8 cellular contexts compared by ENCODE assay signal in the genomic region with DNA sequence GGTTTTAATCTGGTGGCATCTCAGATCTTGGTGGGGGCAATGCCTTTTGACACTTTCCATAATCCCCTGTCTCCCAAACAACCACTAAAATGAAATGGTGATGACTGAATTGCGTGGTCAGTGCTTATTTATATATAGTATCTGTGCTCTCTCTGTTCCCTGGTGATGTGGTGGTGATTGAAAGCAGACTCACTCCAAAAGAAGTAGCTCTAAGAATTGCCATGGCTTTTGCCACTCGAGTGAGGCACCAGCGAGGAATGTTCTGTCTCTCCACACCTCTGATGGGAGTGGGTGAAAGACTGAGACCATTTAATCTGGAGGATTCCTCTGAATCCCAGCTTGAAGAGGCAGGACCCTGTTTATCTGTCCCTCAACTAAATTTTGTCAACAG. TPM values are rescaled to one million over a fixed set of nuclear protein-coding genes. Genes with fewer than 3 reads are reported as not detected.
A peak's percentile ranks its signal among the peaks of the same experiment; 100 is the strongest.
DNase-seq lines count a peak whose midpoint lies in the region; ATAC-seq, FAIRE-seq and TF ChIP-seq lines count a peak whose summit lies in the region.

No MANE protein-coding gene starts in this region.

- no peaks in the 10 kb centered on the region for H3K9me3 Mint-ChIP-seq in osteocyte (ENCODE audit: unreplicated experiment)

- H3K36me3 Mint-ChIP-seq in osteocyte (ENCODE audit: unreplicated experiment), result peaks cover 3% of the 10 kb centered on the region

- CTCF ChIA-PET in RWPE1 (lab: Yijun Ruan, JAX), result interaction anchor here (0.5 to 3.3 kb wide), 3 partner anchors 11 to 417 kb away, joined by 3 to 18 read pairs (median 3); no protein-coding TSS in a partner anchor
- CTCF ChIA-PET in endothelial cell of umbilical vein (lab: Charles Lee), result interaction anchor here (0.6 to 16.9 kb wide), 21 partner anchors 9 to 526 kb away, joined by 3 to 268 read pairs (median 4); partner anchors contain the start of gene SMNDC1
- CTCF ChIA-PET in GM10248 (lab: Yijun Ruan, JAX), result interaction anchor here (1.1 to 4.3 kb wide), 4 partner anchors 49 to 194 kb away, joined by 3 to 37 read pairs (median 6); no protein-coding TSS in a partner anchor

- H3K4me1 ChIP-seq in endothelial cell of umbilical vein (ENCODE audit: control insufficient read depth, extremely low read depth, insufficient read depth, low read length), result peaks cover 77% of the 10 kb centered on the region

- H4K20me1 ChIP-seq in endothelial cell of umbilical vein (replicated peaks; ENCODE audit: control insufficient read depth, extremely low read depth, insufficient read depth, low read length), result no peaks in the 10 kb centered on the region

- in situ Hi-C loops in Caki2 (cut with HindIII; ENCODE audit: low pct_unique_long_range_greater_than_20kb, low sequenced_read_pairs), result no loop called here

- H3K4me3 ChIP-seq in endothelial cell of umbilical vein (replicated peaks in 1 of 3; ENCODE audit: insufficient read depth in 1 of 3, low read depth in 1 of 3, low read length in 3 of 3), result peak overlapping the region in 2 of 3 experiments; percentile 58 to 77

- peaks cover 76% of the 10 kb centered on the region for H3K4me1 Mint-ChIP-seq in osteocyte (ENCODE audit: unreplicated experiment)

- peak overlapping the region; percentile 91 for H3K4me2 ChIP-seq in endothelial cell of umbilical vein (ENCODE audit: insufficient read depth, low read length)

- dilution Hi-C loops in endothelial cell of umbilical vein (cut with MboI; ENCODE audit: extremely low pct_ligation_motif_present, low sequenced_read_pairs), result no loop called here

- FAIRE-seq in endothelial cell of umbilical vein (lab: Jason Lieb, UNC), result no peak

- H3K27me3 ChIP-seq in endothelial cell of umbilical vein (ENCODE audit: control insufficient read depth in 2 of 2, insufficient read depth in 2 of 2, low read length in 2 of 2), result no peaks in the 10 kb centered on the region

- ATAC-seq in GM18907 (IDR thresholded peaks at IDR 0.05; ENCODE audit: unreplicated experiment) (no peak), HG02610 (IDR thresholded peaks at IDR 0.05; ENCODE audit: unreplicated experiment) (no peak)

- peak overlapping the region; percentile 96 for H3K9ac ChIP-seq in endothelial cell of umbilical vein (replicated peaks; ENCODE audit: extremely low read depth, insufficient read depth, low read length)

- no peaks in the 10 kb centered on the region for H3K9me3 ChIP-seq in endothelial cell of umbilical vein (replicated peaks; ENCODE audit: control insufficient read depth, insufficient read depth, low read length)

- peak overlapping the region; percentile 89 for H3K4me3 Mint-ChIP-seq in osteocyte (ENCODE audit: unreplicated experiment)

- BruUV-seq in endothelial cell of umbilical vein (replicated peaks; lab: Mats Ljungman, UMichigan), result no TSS peak

- peak; percentile 48 for DNase-seq in Caki2 (ENCODE audit: low read depth)
- DNase-seq in RWPE1 (ENCODE audit: low spot score), result peak; percentile 79
- peak; percentile 51 for DNase-seq in endothelial cell of umbilical vein (ENCODE audit: low read depth, low spot score)
- no peak for DNase-seq in osteocyte (ENCODE audit: extremely low spot score, unreplicated experiment)
- no peak for DNase-seq in COR-L47 (lab: John Stamatoyannopoulos, UW)
- no peak for DNase-seq in GM10248 (ENCODE audit: extremely low spot score)

- no peaks in the 10 kb centered on the region for H3K9me1 ChIP-seq in endothelial cell of umbilical vein (replicated peaks; ENCODE audit: control insufficient read depth, extremely low read depth, insufficient read depth, low read length)

- TF ChIP-seq CTCF in RWPE1 (conservative IDR thresholded peaks at IDR 0.05; ENCODE audit: low read depth) (no peak), endothelial cell of umbilical vein (IDR thresholded peaks at IDR 0.05; ENCODE audit: extremely low read depth in 1 of 2, insufficient read depth in 1 of 2, low read depth in 1 of 2, low read length in 2 of 2) (no peak), osteocyte (IDR thresholded peaks at IDR 0.05) (no peak), GM10248 (IDR thresholded peaks at IDR 0.05; ENCODE audit: control extremely low read depth, extremely low read depth, low read depth, missing control alignments) (no peak)

- peaks cover 77% of the 10 kb centered on the region for H3K79me2 ChIP-seq in endothelial cell of umbilical vein (ENCODE audit: control insufficient read depth, insufficient read depth, low read length)

- peak overlapping the region; percentile 88 for H3K27ac Mint-ChIP-seq in osteocyte (ENCODE audit: unreplicated experiment)

- intact Hi-C loops in endothelial cell of umbilical vein (cut with micrococcal nuclease), result loop anchor here (5.0 kb wide), 1 partner anchor 417 kb away; the partner anchor contains the start of genes BBIP1 and SHOC2

- POLR2A ChIA-PET in RWPE1 (lab: Yijun Ruan, JAX; ENCODE audit: low non-redundant PET) (interaction anchor here (2.1 kb wide), 1 partner anchor 101 kb away, joined by 6 read pairs; no protein-coding TSS in a partner anchor), endothelial cell of umbilical vein (lab: Charles Lee) (interaction anchor here (0.7 to 1.5 kb wide), 5 partner anchors 12 to 147 kb away, joined by 3 to 6 read pairs (median 4); no protein-coding TSS in a partner anchor), GM10248 (lab: Yijun Ruan, JAX) (interaction anchor here (1.0 to 1.2 kb wide), 3 partner anchors 85 to 145 kb away, joined by 3 to 8 read pairs (median 5); no protein-coding TSS in a partner anchor)

- no peak overlapping the region for H2AFZ ChIP-seq in endothelial cell of umbilical vein (ENCODE audit: low read depth, low read length)

- no peaks in the 10 kb centered on the region for H3K36me3 ChIP-seq in endothelial cell of umbilical vein (ENCODE audit: control insufficient read depth in 2 of 2, extremely low read depth in 1 of 2, insufficient read depth in 2 of 2, low read length in 2 of 2)

- H3K27me3 Mint-ChIP-seq in osteocyte (ENCODE audit: unreplicated experiment), result no peaks in the 10 kb centered on the region

- H3K27ac ChIP-seq in RWPE1 (peak overlapping the region; percentile 88), endothelial cell of umbilical vein (ENCODE audit: insufficient read depth, low read depth, low read length) (peak overlapping the region; percentile 92)

- TF ChIP-seq POLR2A in endothelial cell of umbilical vein (IDR thresholded peaks at IDR 0.05; ENCODE audit: low read depth, low read length), result no peak

TF ChIP-seq in endothelial cell of umbilical vein, 7 proteins besides CTCF, POLR2A, EP300 and RAD21:
- no peak for TF ChIP-seq EZH2 (IDR thresholded peaks at IDR 0.05; ENCODE audit: borderline replicate concordance, low read depth, low read length, severe bottlenecking)
- TF ChIP-seq GATA2 (IDR thresholded peaks at IDR 0.05; ENCODE audit: insufficient read depth, insufficient read length, low read depth, low read length), result no peak
- TF ChIP-seq POLR2AphosphoS5 (IDR thresholded peaks at IDR 0.05; ENCODE audit: insufficient read depth, low read depth, low read length), result no peak
- TF ChIP-seq, protein P1, sequence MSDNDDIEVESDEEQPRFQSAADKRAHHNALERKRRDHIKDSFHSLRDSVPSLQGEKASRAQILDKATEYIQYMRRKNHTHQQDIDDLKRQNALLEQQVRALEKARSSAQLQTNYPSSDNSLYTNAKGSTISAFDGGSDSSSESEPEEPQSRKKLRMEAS (IDR thresholded peaks at IDR 0.05; ENCODE audit: insufficient read depth, insufficient read length), result no peak
- TF ChIP-seq JUN (IDR thresholded peaks at IDR 0.05; ENCODE audit: borderline replicate concordance, insufficient read depth, insufficient read length, low read depth), result no peak
- no peak for TF ChIP-seq MYC (IDR thresholded peaks at IDR 0.05; ENCODE audit: low read depth, low read length)
- no peak for TF ChIP-seq FOS (IDR thresholded peaks at IDR 0.05; ENCODE audit: borderline replicate concordance, insufficient read depth, low read length)
TF ChIP-seq in endothelial cell of umbilical vein: peak in this region for 0.

RNA-seq across cellular contexts. Expression of gene DUSP5, which starts 2.8 kb away (rescaled TPM):
- total RNA-seq in Caki2 (2014; rRNA removed; shearing (Covaris generic); ENCODE audit: low replicate concordance), result 24.0 and 29.1 TPM in 2 replicates
- total RNA-seq in endothelial cell of umbilical vein (12.2 and 12.6 TPM in 2 replicates), osteocyte (11.0 and 16.1 TPM in 2 replicates)
- 17.5 and 25.2 TPM in 2 replicates for polyA plus RNA-seq in endothelial cell of umbilical vein
- polyA plus RNA-seq in endothelial cell of umbilical vein (2011; cell fraction: cytosol; rRNA removed), result 24.1 and 27.8 TPM in 2 replicates
- polyA plus RNA-seq in endothelial cell of umbilical vein (2011; cell fraction: nucleus; rRNA removed), result 49.2 and 70.2 TPM in 2 replicates
- polyA plus RNA-seq in endothelial cell of umbilical vein (2012), result 16.4 and 20.9 TPM in 2 replicates
- polyA minus RNA-seq in endothelial cell of umbilical vein, result 29.2 and 38.4 TPM in 2 replicates
- 32.1 TPM for polyA minus RNA-seq in endothelial cell of umbilical vein (2011; cell fraction: cytosol; rRNA and poly(A)+ RNA removed)
- polyA minus RNA-seq in endothelial cell of umbilical vein (2011; cell fraction: nucleus; rRNA and poly(A)+ RNA removed), result 53.7 and 58.1 TPM in 2 replicates

Comparison
In these comparisons a context has a peak if more than half of its experiments do, and no peak if none do; other contexts are left out.
1. DNase-seq: peak in Caki2 (single experiment), RWPE1 (single experiment) and endothelial cell of umbilical vein (single experiment); none in osteocyte (single experiment), COR-L47 (single experiment) and GM10248 (single experiment).